ENCODE assay signal across 8 cellular contexts in the genomic region with DNA sequence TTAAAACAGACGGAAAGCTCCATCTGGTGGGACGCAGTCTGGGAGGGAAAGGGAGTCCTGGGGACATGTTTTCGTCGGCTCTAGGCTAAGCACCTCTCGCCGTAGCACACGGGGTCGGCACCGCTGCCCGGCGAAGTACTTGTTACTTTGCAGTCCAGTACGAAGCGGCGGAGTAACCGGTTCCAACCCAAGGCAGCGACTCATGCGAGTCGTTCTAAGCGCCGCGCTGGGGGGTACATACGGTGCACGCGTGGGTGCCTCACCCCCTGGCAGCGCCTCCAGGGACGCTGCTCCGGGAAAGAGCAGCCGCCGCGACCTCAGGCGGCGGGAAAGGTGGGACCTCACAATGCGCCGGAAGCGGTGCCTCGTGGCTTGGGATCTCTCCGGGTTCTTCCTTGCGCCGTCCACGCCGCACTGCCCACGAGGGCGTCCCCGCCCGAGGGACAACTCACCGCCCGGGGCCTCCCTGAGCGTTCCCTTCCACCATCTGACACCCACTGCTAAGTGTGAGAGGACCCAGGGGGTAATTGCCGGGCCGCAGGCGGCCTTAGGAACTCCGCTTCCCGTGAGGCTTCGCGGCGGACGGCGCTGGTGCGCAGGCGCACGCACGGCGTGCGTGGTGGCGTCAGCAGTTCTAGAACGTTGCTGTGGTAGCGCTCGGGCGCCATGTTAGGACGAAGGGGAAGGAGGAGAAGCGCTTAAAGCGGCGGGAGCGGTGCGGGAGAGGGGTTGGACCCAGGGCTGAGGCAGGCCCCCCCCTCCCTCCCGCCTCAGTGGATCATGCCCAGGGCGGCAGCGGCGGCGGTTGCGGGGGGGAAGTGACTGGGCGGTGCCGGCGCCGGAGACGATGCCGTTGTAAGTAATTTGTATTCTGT. TPM values are rescaled to one million over a fixed set of nuclear protein-coding genes. Genes with fewer than 3 reads are reported as not detected.
A peak's percentile ranks its signal among the peaks of the same experiment; 100 is the strongest.
DNase-seq lines count a peak whose midpoint lies in the region; ATAC-seq, FAIRE-seq and TF ChIP-seq lines count a peak whose summit lies in the region.

PAPOLA (plus strand) TSS at position 637 of the 875 bp plus-strand sequence; CDS start at position 848, 211 bp downstream.

- H3K4me3 Mint-ChIP-seq in T-cell: peak within 1 kb of the TSS; percentile 95 to 100 (median 98)

- intact Hi-C loops in adrenal gland (cut with DNase I) (no loop called here), heart right ventricle (cut with DNase I) (loop anchor here in 2 of 10 donors (5.0 to 10.0 kb wide), 2 partner anchors 137 to 140 kb away; partner anchors contain the start of genes ATG2B (in 2 of the 2) and GSKIP (in 2 of the 2)), posterior vena cava (cut with DNase I) (no loop called here), upper lobe of right lung (cut with DNase I) (no loop called here)

- 0 to 1% (median 0%) methylated on average over 10 to 87 of the region's 87 CpGs for WGBS in adrenal gland, 4 donors
- WGBS in heart right ventricle, 2 donors: 0% methylated on average over 85 to 87 of the region's 87 CpGs

- peaks cover 3% of the 10 kb centered on the region for H3K36me3 Mint-ChIP-seq in T-cell

- TF ChIP-seq CTCF in adrenal gland (IDR thresholded peaks at IDR 0.05) (peak in 5 of 6 experiments; percentile 1 to 27 (median 8)), heart right ventricle (IDR thresholded peaks at IDR 0.05) (peak in 4 of 9 donors; percentile 20 to 47 (median 26)), upper lobe of right lung (IDR thresholded peaks at IDR 0.05) (no peak)

- peak within 1 kb of the TSS; percentile 55 to 100 (median 92) for H3K27ac ChIP-seq in adrenal gland
- peak within 1 kb of the TSS; percentile 90 to 99 (median 96) for H3K27ac ChIP-seq in heart right ventricle
- peak within 1 kb of the TSS; percentile 98 for H3K27ac ChIP-seq in upper lobe of right lung

- peaks cover 0 to 3% of the 10 kb centered on the region in 2 donors for H3K27me3 Mint-ChIP-seq in T-cell

- H3K9me3 ChIP-seq in adrenal gland (replicated peaks in 1 of 3) (no peaks in the 10 kb centered on the region), heart right ventricle (peaks cover 0 to 4% (median 0%) of the 10 kb centered on the region in 11 donors), upper lobe of right lung (no peaks in the 10 kb centered on the region)

- H3K4me1 ChIP-seq in adrenal gland (replicated peaks in 1 of 2): peaks cover 16 to 44% of the 10 kb centered on the region in 2 donors
- peaks cover 7 to 49% (median 41%) of the 10 kb centered on the region in 9 donors for H3K4me1 ChIP-seq in heart right ventricle
- H3K4me1 ChIP-seq in upper lobe of right lung: peaks cover 42% of the 10 kb centered on the region

- H3K36me3 ChIP-seq in adrenal gland (replicated peaks in 1 of 2) (no peaks in the 10 kb centered on the region), heart right ventricle (no peaks in the 10 kb centered on the region), upper lobe of right lung (no peaks in the 10 kb centered on the region)

- no peaks in the 10 kb centered on the region for H3K9me3 Mint-ChIP-seq in T-cell

- peak; percentile 91 for TF ChIP-seq POLR2A in GM12891 (IDR thresholded peaks at IDR 0.05; ENCODE audit: low read depth, low read length)
- peak; percentile 33 to 85 for TF ChIP-seq POLR2A in adrenal gland (IDR thresholded peaks at IDR 0.05)

- CTCF ChIA-PET in T-cell (lab: Charles Lee): no interaction called here

- POLR2A ChIA-PET in T-cell (lab: Charles Lee): no interaction called here

- DNase-seq in GM12891 (ENCODE audit: insufficient read length, low spot score) (peak; percentile 85), NCI-H1436 treated with DMSO at 0.1 percent for 48 hours (lab: John Stamatoyannopoulos, UW) (peak; percentile 72), T-cell (peak; percentile 88 to 96 (median 94)), adrenal gland (peak; percentile 94 to 97 (median 95)), heart right ventricle (peak; percentile 93 to 95), posterior vena cava (ENCODE audit: low spot score) (peak; percentile 99), upper lobe of right lung (peak; percentile 98)

- peak within 1 kb of the TSS; percentile 93 for H3K27ac Mint-ChIP-seq in T-cell

- ATAC-seq in HG02840 (IDR thresholded peaks at IDR 0.05; ENCODE audit: low FRiP score, unreplicated experiment) (peak; percentile 89), T-cell (replicated peaks in 1 of 4) (peak; percentile 90 to 93 (median 92)), heart right ventricle (peak; percentile 98 to 99 (median 98)), upper lobe of right lung (peak; percentile 98)

- no peaks in the 10 kb centered on the region for H3K27me3 ChIP-seq in adrenal gland
- H3K27me3 ChIP-seq in heart right ventricle: no peaks in the 10 kb centered on the region
- H3K27me3 ChIP-seq in upper lobe of right lung: no peaks in the 10 kb centered on the region

- peak within 1 kb of the TSS; percentile 25 to 98 (median 65) for H3K4me3 ChIP-seq in adrenal gland
- H3K4me3 ChIP-seq in heart right ventricle: peak within 1 kb of the TSS; percentile 78 to 98 (median 86)
- peak within 1 kb of the TSS; percentile 90 for H3K4me3 ChIP-seq in upper lobe of right lung

- FAIRE-seq in GM12891 (lab: Jason Lieb, UNC): peak; percentile 100

- peaks cover 43 to 52% (median 49%) of the 10 kb centered on the region in 3 donors for H3K4me1 Mint-ChIP-seq in T-cell

TF ChIP-seq in GM12891, 5 proteins besides CTCF, POLR2A, EP300 and RAD21:
- TF ChIP-seq TAF1 (IDR thresholded peaks at IDR 0.05; ENCODE audit: low read depth, low read length): peak; percentile 87
- no peak for TF ChIP-seq PAX5 (IDR thresholded peaks at IDR 0.05; ENCODE audit: insufficient read depth, low read length, severe bottlenecking)
- no peak for TF ChIP-seq SPI1 (IDR thresholded peaks at IDR 0.05; ENCODE audit: low read depth, low read length)
- peak; percentile 77 for TF ChIP-seq POLR2AphosphoS5 (IDR thresholded peaks at IDR 0.05; ENCODE audit: low read depth, low read length)
- TF ChIP-seq POU2F2 (IDR thresholded peaks at IDR 0.05; ENCODE audit: low read depth, low read length): no peak
TF ChIP-seq in GM12891: peak in this region for 2.

RNA-seq across cellular contexts. Expression of gene PAPOLA, which starts in this region (rescaled TPM):
- polyA plus RNA-seq in GM12891 (2012; ENCODE audit: low read depth, missing spikeins): 49.8 TPM
- total RNA-seq in T-cell (100 to 1,000 TPM; 168 to 207 (median 183) TPM), adrenal gland (100 to 1,000 TPM in 7 of 8 donors, 10 to 100 TPM in 1; 71.3 to 175 (median 156) TPM), heart right ventricle (100 to 1,000 TPM in 9 of 10 donors, 10 to 100 TPM in 1; 95.9 to 159 (median 114) TPM), posterior vena cava (100 to 1,000 TPM; 127 to 153 TPM), upper lobe of right lung (153 TPM)
- polyA plus RNA-seq in adrenal gland (100 to 1,000 TPM in 1 of 3 donors, 10 to 100 TPM in 2; 63.3 to 190 (median 90.7) TPM), heart right ventricle (10 to 100 TPM; 63.0 to 82.1 TPM)

Comparison
In these comparisons a context has a peak if more than half of its experiments do, and no peak if none do; other contexts are left out.
1. Peak in every context shown above with its lines: DNase-seq, ATAC-seq, H3K4me3 ChIP-seq and H3K27ac ChIP-seq.